In genomic region chr7:42549866-42550485, GRCh38 we compare ENCODE assay signal across 22 cellular contexts.
"Had no signal": no experiment of that assay in that cellular context is flagged by ENCODE, and none has a peak within 500 bp of the region (broad histone marks: within the 10 kb centered on the region; RNA-seq: fewer than 3 reads in every experiment).

No MANE protein-coding gene starts in this region.

- H3K4me1 ChIP-seq: body of pancreas, colonic mucosa, neural progenitor cell, psoas muscle had no signal

- H3K27ac ChIP-seq: body of pancreas, colonic mucosa, neural progenitor cell, ovary, psoas muscle, suprapubic skin had no signal

- DNase-seq: activated CD4-positive, alpha-beta memory T cell treated with anti-CD3 and anti-CD28 coated beads, Interleukin-2, amount 10 ng/mL, durations not matched to agents 7 days and 5 days; activated CD4-positive, alpha-beta T cell treated with anti-CD3 and anti-CD28 coated beads for 48 hours; activated CD4-positive, CD25-positive, alpha-beta regulatory T cell; activated CD8-positive, alpha-beta memory T cell treated with anti-CD3 and anti-CD28 coated beads, Interleukin-2, amount 10 ng/mL, durations not matched to agents 7 days and 5 days; activated naive CD4-positive, alpha-beta T cell; activated naive CD8-positive, alpha-beta T cell treated with anti-CD3 and anti-CD28 coated beads for 36 hours; body of pancreas; central memory CD4-positive, alpha-beta T cell; colonic mucosa; left cardiac atrium; mesendoderm; naive thymus-derived CD4-positive, alpha-beta T cell; ovary; psoas muscle; right cardiac atrium; T-helper 1 cell; T-helper 9 cell had no signal

- H3K4me1 Mint-ChIP-seq: activated CD4-positive, alpha-beta memory T cell treated with anti-CD3 and anti-CD28 coated beads, Interleukin-2, amount 10 ng/mL, durations not matched to agents 7 days and 5 days; activated CD8-positive, alpha-beta memory T cell treated with anti-CD3 and anti-CD28 coated beads, Interleukin-2, amount 10 ng/mL, durations not matched to agents 7 days and 5 days; activated naive CD8-positive, alpha-beta T cell treated with anti-CD3 and anti-CD28 coated beads for 36 hours; activated T-helper 17 cell treated with anti-CD3 and anti-CD28 coated beads, Interleukin-2, amount 50 U/mL, for 72 hours; naive thymus-derived CD4-positive, alpha-beta T cell; neural progenitor cell had no signal

- H3K4me2 ChIP-seq: neural progenitor cell had no signal

- H3K9ac ChIP-seq: neural progenitor cell had no signal

- H3K4me3 Mint-ChIP-seq: activated CD4-positive, alpha-beta memory T cell treated with anti-CD3 and anti-CD28 coated beads, Interleukin-2, amount 10 ng/mL, durations not matched to agents 7 days and 5 days; activated CD8-positive, alpha-beta memory T cell treated with anti-CD3 and anti-CD28 coated beads, Interleukin-2, amount 10 ng/mL, durations not matched to agents 7 days and 5 days; activated naive CD8-positive, alpha-beta T cell treated with anti-CD3 and anti-CD28 coated beads for 36 hours; activated T-helper 17 cell treated with anti-CD3 and anti-CD28 coated beads, Interleukin-2, amount 50 U/mL, for 72 hours; naive thymus-derived CD4-positive, alpha-beta T cell; neural progenitor cell; stimulated activated naive CD8-positive, alpha-beta T cell treated with anti-CD3 and anti-CD28 coated beads, Interleukin-15, Interleukin-2, amounts not matched to agents 100 ng/mL and 50 ng/mL, for 24 hours; type B pancreatic cell had no signal

- H3K36me3 ChIP-seq: colonic mucosa, ovary, suprapubic skin had no signal

- H3K4me3 ChIP-seq: body of pancreas, colonic mucosa, neural progenitor cell, ovary, psoas muscle, suprapubic skin had no signal

- H3K9me3 ChIP-seq: colonic mucosa, ovary, psoas muscle had no signal

- H3K27ac Mint-ChIP-seq: activated CD4-positive, alpha-beta memory T cell treated with anti-CD3 and anti-CD28 coated beads, Interleukin-2, amount 10 ng/mL, durations not matched to agents 7 days and 5 days; activated CD8-positive, alpha-beta memory T cell treated with anti-CD3 and anti-CD28 coated beads, Interleukin-2, amount 10 ng/mL, durations not matched to agents 7 days and 5 days; activated naive CD8-positive, alpha-beta T cell treated with anti-CD3 and anti-CD28 coated beads for 36 hours; activated T-helper 17 cell treated with anti-CD3 and anti-CD28 coated beads, Interleukin-2, amount 50 U/mL, for 72 hours; naive thymus-derived CD4-positive, alpha-beta T cell; neural progenitor cell; stimulated activated naive CD8-positive, alpha-beta T cell treated with anti-CD3 and anti-CD28 coated beads, Interleukin-15, Interleukin-2, amounts not matched to agents 100 ng/mL and 50 ng/mL, for 24 hours; type B pancreatic cell had no signal

- H3K36me3 Mint-ChIP-seq: activated CD8-positive, alpha-beta memory T cell treated with anti-CD3 and anti-CD28 coated beads, Interleukin-2, amount 10 ng/mL, durations not matched to agents 7 days and 5 days; activated naive CD8-positive, alpha-beta T cell treated with anti-CD3 and anti-CD28 coated beads for 36 hours; neural progenitor cell had no signal

- ATAC-seq: activated CD8-positive, alpha-beta memory T cell treated with anti-CD3 and anti-CD28 coated beads, Interleukin-2, amount 10 ng/mL, durations not matched to agents 7 days and 5 days; activated T-helper 17 cell treated with anti-CD3 and anti-CD28 coated beads, Interleukin-2, amount 50 U/mL, for 72 hours; body of pancreas; left cardiac atrium; naive thymus-derived CD4-positive, alpha-beta T cell; psoas muscle; right cardiac atrium had no signal

- H3K27me3 Mint-ChIP-seq: activated CD4-positive, alpha-beta memory T cell treated with anti-CD3 and anti-CD28 coated beads, Interleukin-2, amount 10 ng/mL, durations not matched to agents 7 days and 5 days; activated CD8-positive, alpha-beta memory T cell treated with anti-CD3 and anti-CD28 coated beads, Interleukin-2, amount 10 ng/mL, durations not matched to agents 7 days and 5 days; activated naive CD8-positive, alpha-beta T cell treated with anti-CD3 and anti-CD28 coated beads for 36 hours; activated T-helper 17 cell treated with anti-CD3 and anti-CD28 coated beads, Interleukin-2, amount 50 U/mL, for 72 hours; naive thymus-derived CD4-positive, alpha-beta T cell; stimulated activated naive CD8-positive, alpha-beta T cell treated with anti-CD3 and anti-CD28 coated beads, Interleukin-15, Interleukin-2, amounts not matched to agents 100 ng/mL and 50 ng/mL, for 24 hours; type B pancreatic cell had no signal

- H3K27me3 ChIP-seq: body of pancreas, colonic mucosa, neural progenitor cell, ovary, suprapubic skin had no signal

- H2AFZ ChIP-seq: neural progenitor cell had no signal
